Comparison of ENCODE assay signal across 19 cellular contexts in genomic region chr9:126451316-126451885, GRCh38.
DNase-seq lines count a peak whose midpoint lies in the region; ATAC-seq and TF ChIP-seq lines count a peak whose summit lies in the region.
"Had no signal": no experiment of that assay in that cellular context is flagged by ENCODE, and none has a peak within 500 bp of the region (broad histone marks: within the 10 kb centered on the region; RNA-seq: fewer than 3 reads in every experiment).

No MANE protein-coding gene starts in this region.

- no peak overlapping the region for H3K4me2 ChIP-seq in neuronal stem cell (ENCODE audit: insufficient read depth, low read length, poor library complexity, severe bottlenecking)

- no peaks in the 10 kb centered on the region for H3K27me3 ChIP-seq in dorsolateral prefrontal cortex
- no peaks in the 10 kb centered on the region for H3K27me3 ChIP-seq in neuronal stem cell (ENCODE audit: control insufficient read depth in 3 of 3, insufficient read depth in 3 of 3, low read depth in 1 of 3, low read length in 3 of 3)

- peaks cover 12% of the 10 kb centered on the region for H3K4me1 Mint-ChIP-seq in activated naive CD8-positive, alpha-beta T cell (ENCODE audit: low read depth)
- H3K4me1 Mint-ChIP-seq in activated naive CD8-positive, alpha-beta T cell treated with anti-CD3 and anti-CD28 coated beads for 36 hours: peaks cover 14% of the 10 kb centered on the region
- H3K4me1 Mint-ChIP-seq: B cell had no signal

- H2AFZ ChIP-seq in neuronal stem cell (ENCODE audit: low read length): no peak overlapping the region

- H3K9me3 ChIP-seq in neuronal stem cell (replicated peaks in 1 of 2; ENCODE audit: control insufficient read depth in 2 of 2, insufficient read depth in 1 of 2, low read depth in 1 of 2, low read length in 2 of 2): peaks cover 0 to 3% of the 10 kb centered on the region in 2 donors

- H3K4me3 ChIP-seq in dorsolateral prefrontal cortex (no peak overlapping the region), neuronal stem cell (ENCODE audit: low read length in 2 of 2) (no peak overlapping the region)

- no peak overlapping the region for H4K8ac ChIP-seq in neuronal stem cell (ENCODE audit: low read depth, low read length)

- no peaks in the 10 kb centered on the region for H3K27me3 Mint-ChIP-seq in activated naive CD8-positive, alpha-beta T cell
- no peaks in the 10 kb centered on the region for H3K27me3 Mint-ChIP-seq in activated naive CD8-positive, alpha-beta T cell treated with anti-CD3 and anti-CD28 coated beads for 36 hours
- H3K27me3 Mint-ChIP-seq: B cell; CD4-positive, CD25-positive, alpha-beta regulatory T cell had no signal

- H3K27ac Mint-ChIP-seq in activated naive CD8-positive, alpha-beta T cell: peak overlapping the region; percentile 28
- H3K27ac Mint-ChIP-seq in activated naive CD8-positive, alpha-beta T cell treated with anti-CD3 and anti-CD28 coated beads for 36 hours: no peak overlapping the region
- H3K27ac Mint-ChIP-seq: B cell had no signal

- no peak for DNase-seq in activated naive CD8-positive, alpha-beta T cell treated with anti-CD3 and anti-CD28 coated beads for 36 hours
- peak in 1 of 10 donors; percentile 8 for DNase-seq in dorsolateral prefrontal cortex
- DNase-seq in neuronal stem cell (ENCODE audit: low spot score): no peak
- DNase-seq in activated effector memory CD4-positive, alpha-beta T cell treated with Interleukin-2 at 50 U/mL for 16 hours: no peak
- no peak for DNase-seq in SKM-1 treated with dmso at 0.1 percent for 144 hours (lab: John Stamatoyannopoulos, UW; ENCODE audit: unreplicated experiment)
- DNase-seq: CD4-positive, CD25-positive, alpha-beta regulatory T cell; COR-L47; DMS 273 treated with DMSO at 0.1 percent for 48 hours; GDM1; KG1; MV-4-11; NCI-H1417 treated with DMSO at 0.1 percent for 48 hours; NCI-H1930; NCI-H446; NCI-H526 treated with DMSO at 0.1 percent for 48 hours had no signal

- H3K18ac ChIP-seq in neuronal stem cell (ENCODE audit: low read length): peak overlapping the region; percentile 53

- WGBS in neuronal stem cell (ENCODE audit: extremely low coverage in 2 of 2, insufficient read length in 2 of 2, insufficient replicate concordance in 1 of 2), 2 donors: no CpG with 5 or more reads among the region's 6 CpGs

- no peak overlapping the region for H2BK120ac ChIP-seq in neuronal stem cell (ENCODE audit: low read depth, low read length)

- no peak overlapping the region for H3K4ac ChIP-seq in neuronal stem cell (ENCODE audit: low read length)

- no peaks in the 10 kb centered on the region for H3K36me3 Mint-ChIP-seq in activated naive CD8-positive, alpha-beta T cell
- H3K36me3 Mint-ChIP-seq in activated naive CD8-positive, alpha-beta T cell treated with anti-CD3 and anti-CD28 coated beads for 36 hours: peaks cover 2% of the 10 kb centered on the region
- H3K36me3 Mint-ChIP-seq: CD4-positive, CD25-positive, alpha-beta regulatory T cell had no signal

- no peak overlapping the region for H2AK5ac ChIP-seq in neuronal stem cell (ENCODE audit: low read depth, low read length)

- peaks cover 11 to 24% of the 10 kb centered on the region in 2 donors for H3K4me1 ChIP-seq in neuronal stem cell (ENCODE audit: control insufficient read depth in 2 of 2, insufficient read depth in 1 of 2, low read depth in 1 of 2, low read length in 2 of 2)

- H4K91ac ChIP-seq in neuronal stem cell (ENCODE audit: low read depth, low read length, poor library complexity): no peak overlapping the region

- peaks cover 4 to 12% of the 10 kb centered on the region in 2 donors for H3K36me3 ChIP-seq in neuronal stem cell (replicated peaks in 1 of 2; ENCODE audit: control insufficient read depth in 2 of 2, insufficient read depth in 2 of 2, low read length in 2 of 2)

- H2BK5ac ChIP-seq in neuronal stem cell (ENCODE audit: low read length): no peak overlapping the region

- no peak overlapping the region for H2BK15ac ChIP-seq in neuronal stem cell (ENCODE audit: low read length)

- no peak overlapping the region for H2BK12ac ChIP-seq in neuronal stem cell (ENCODE audit: low read length)

- no peak for ATAC-seq in HG02610 (IDR thresholded peaks at IDR 0.05; ENCODE audit: unreplicated experiment)
- ATAC-seq: Right ventricle myocardium inferior had no signal

- peak overlapping the region in 46 of 59 donors; percentile 2 to 79 (median 60) for H3K27ac ChIP-seq in dorsolateral prefrontal cortex
- H3K27ac ChIP-seq in neuronal stem cell (replicated peaks; ENCODE audit: low read length): no peak overlapping the region

- no peak overlapping the region for H3K23ac ChIP-seq in neuronal stem cell (ENCODE audit: low read depth, low read length, poor library complexity)

- H3K9me3 Mint-ChIP-seq in activated naive CD8-positive, alpha-beta T cell (ENCODE audit: low read depth): no peaks in the 10 kb centered on the region
- no peaks in the 10 kb centered on the region for H3K9me3 Mint-ChIP-seq in activated naive CD8-positive, alpha-beta T cell treated with anti-CD3 and anti-CD28 coated beads for 36 hours
- H3K9me3 Mint-ChIP-seq: CD4-positive, CD25-positive, alpha-beta regulatory T cell had no signal

- TF ChIP-seq CTCF in dorsolateral prefrontal cortex (IDR thresholded peaks at IDR 0.05 in 54 of 56, conservative IDR thresholded peaks at IDR 0.05 in 2 of 56; ENCODE audit: low read depth in 1 of 56, partially characterized antibody in 56 of 56): no peak

- intact Hi-C loops in dorsolateral prefrontal cortex (cut with DNase I): no loop called here

- no peaks in the 10 kb centered on the region for H3K79me1 ChIP-seq in neuronal stem cell (ENCODE audit: low read depth, low read length)

- H3K9ac ChIP-seq in neuronal stem cell (ENCODE audit: low read depth, low read length, poor library complexity): no peak overlapping the region

- no peak overlapping the region for H3K4me3 Mint-ChIP-seq in activated naive CD8-positive, alpha-beta T cell
- H3K4me3 Mint-ChIP-seq in activated naive CD8-positive, alpha-beta T cell treated with anti-CD3 and anti-CD28 coated beads for 36 hours: no peak overlapping the region
- H3K4me3 Mint-ChIP-seq: B cell; CD4-positive, CD25-positive, alpha-beta regulatory T cell had no signal

- no peak overlapping the region for H3K14ac ChIP-seq in neuronal stem cell (ENCODE audit: low read length)
